Comparison of ENCODE assay signal across 2 cellular contexts in genomic region chr2:175169191-175169590, GRCh38.
TF ChIP-seq lines count a peak whose summit lies in the region.

No MANE protein-coding gene starts in this region.

TF ChIP-seq in GM23338, 12 proteins besides CTCF, POLR2A, EP300 and RAD21:
- no peak for TF ChIP-seq ZNF462 (CRISPR knock-in tag; IDR thresholded peaks at IDR 0.05)
- no peak for TF ChIP-seq POLR2AphosphoS5 (IDR thresholded peaks at IDR 0.05; ENCODE audit: low read depth)
- no peak for TF ChIP-seq JUNB (IDR thresholded peaks at IDR 0.05; ENCODE audit: unreplicated experiment)
- no peak for TF ChIP-seq ETS1 (IDR thresholded peaks at IDR 0.05)
- TF ChIP-seq ZNF114 (CRISPR knock-in tag; IDR thresholded peaks at IDR 0.05) = no peak
- TF ChIP-seq CREB1 (CRISPR knock-in tag; IDR thresholded peaks at IDR 0.05; ENCODE audit: low read depth) = no peak
- TF ChIP-seq REST (IDR thresholded peaks at IDR 0.05; ENCODE audit: unreplicated experiment) = no peak
- no peak for TF ChIP-seq ZNF331 (CRISPR knock-in tag; IDR thresholded peaks at IDR 0.05; ENCODE audit: low read depth)
- no peak for TF ChIP-seq EZH2phosphoT487 (IDR thresholded peaks at IDR 0.05; ENCODE audit: unreplicated experiment)
- no peak for TF ChIP-seq EZH2 (IDR thresholded peaks at IDR 0.05; ENCODE audit: low read depth, unreplicated experiment)
- no peak for TF ChIP-seq NANOG (IDR thresholded peaks at IDR 0.05; ENCODE audit: borderline replicate concordance)
- TF ChIP-seq STAT1 (IDR thresholded peaks at IDR 0.05; ENCODE audit: unreplicated experiment) = no peak

TF ChIP-seq in endothelial cell of umbilical vein, 7 proteins besides CTCF, POLR2A, EP300 and RAD21 (continued from another document):
- no peak for TF ChIP-seq JUN (IDR thresholded peaks at IDR 0.05; ENCODE audit: borderline replicate concordance, insufficient read depth, insufficient read length, low read depth)
- TF ChIP-seq GATA2 (IDR thresholded peaks at IDR 0.05; ENCODE audit: insufficient read depth, insufficient read length, low read depth, low read length) = no peak
- TF ChIP-seq MAX (IDR thresholded peaks at IDR 0.05; ENCODE audit: insufficient read depth, insufficient read length) = no peak
- TF ChIP-seq EZH2 (IDR thresholded peaks at IDR 0.05; ENCODE audit: borderline replicate concordance, low read depth, low read length, severe bottlenecking) = no peak
